Comparison of ENCODE assay signal across 11 cellular contexts in genomic region chr11:3657331-3657730, GRCh38. TPM values are rescaled to one million over a fixed set of nuclear protein-coding genes. Genes with fewer than 3 reads are reported as not detected.
"Had no signal": no experiment of that assay in that cellular context is flagged by ENCODE, and none has a peak within 500 bp of the region (broad histone marks: within the 10 kb centered on the region; RNA-seq: fewer than 3 reads in every experiment).

No MANE protein-coding gene starts in this region.

RNA-seq across cellular contexts. Expression of gene ART1, which starts 12.4 kb away (rescaled TPM):
- total RNA-seq: stomach, subcutaneous adipose tissue, suprapubic skin, temporal lobe, thoracic aorta, thyroid gland, ureter, urinary bladder, uterus, vagina had no signal
- polyA plus RNA-seq: stomach, urinary bladder had no signal

RNA-seq across cellular contexts. Expression of gene CHRNA10, which starts 13.9 kb away (rescaled TPM):
- total RNA-seq: vagina had no signal

RNA-seq across cellular contexts. Expression of gene ART5, which starts 15.5 kb away (rescaled TPM):
- total RNA-seq: stomach, subcutaneous adipose tissue, suprapubic skin, temporal lobe, thoracic aorta, tibial nerve, ureter, urinary bladder had no signal
